ENCODE assay signal across 26 cellular contexts in genomic region chr1:237111807-237112206, GRCh38.
DNase-seq lines count a peak whose midpoint lies in the region; ATAC-seq, FAIRE-seq and TF ChIP-seq lines count a peak whose summit lies in the region.
"Had no signal": no experiment of that assay in that cellular context is flagged by ENCODE, and none has a peak within 500 bp of the region (broad histone marks: within the 10 kb centered on the region; RNA-seq: fewer than 3 reads in every experiment).

No MANE protein-coding gene starts in this region.

- no peak overlapping the region for H3K9ac ChIP-seq in H1 (replicated peaks in 1 of 4; ENCODE audit: extremely low read depth in 1 of 4, low read depth in 3 of 4, low read length in 3 of 4)

- H3K36me3 ChIP-seq in H1 (ENCODE audit: control insufficient read depth in 2 of 4, insufficient read depth in 4 of 4, low read length in 3 of 4) (no peaks in the 10 kb centered on the region), left ventricle myocardium inferior (peaks cover 4% of the 10 kb centered on the region), thyroid gland (no peaks in the 10 kb centered on the region)
- H3K36me3 ChIP-seq: HAP-1, SJCRH30 had no signal

- H4K5ac ChIP-seq in H1 (ENCODE audit: insufficient read length, low read depth, low read length): no peak overlapping the region

- no peak overlapping the region for H3K4me2 ChIP-seq in H1 (ENCODE audit: insufficient read depth in 1 of 2, low read depth in 2 of 2, low read length in 2 of 2)

- POLR2A ChIA-PET in H1 (lab: Charles Lee; ENCODE audit: partially characterized antibody): interaction anchor here (1.2 kb wide), 1 partner anchor 69 kb away, joined by 3 read pairs; no protein-coding TSS in a partner anchor

- peak; percentile 2 for DNase-seq in stimulated activated CD4-positive, alpha-beta T cell treated with anti-CD3 and anti-CD28 coated beads, Interleukin-15, amount 100 ng/mL, for 24 hours
- DNase-seq in stimulated activated CD4-positive, alpha-beta T cell treated with anti-CD3 and anti-CD28 coated beads, Interleukin-4, amount 100 ng/mL, for 4 hours: no peak
- DNase-seq in H1 (ENCODE audit: low read depth in 1 of 2, low spot score in 2 of 2) (no peak), left ventricle myocardium inferior (no peak), thyroid gland (no peak)
- DNase-seq in effector CD4-positive, alpha-beta T cell: no peak
- DNase-seq: Caco-2; CD8-positive, alpha-beta T cell; DMS79 treated with DMSO at 0.1 percent for 48 hours; GF-D8; Karpas-422; NCI-H1092 treated with DMSO at 0.1 percent for 48 hours; NCI-H1436; NCI-H187; NCI-H2171; NCI-H226; NCI-H510A; NCI-H69; SJCRH30 had no signal

- H3K27ac ChIP-seq in H1 (ENCODE audit: low read depth, low read length) (no peak overlapping the region), left ventricle myocardium inferior (replicated peaks) (peak overlapping the region; percentile 65), thyroid gland (no peak overlapping the region)
- H3K27ac ChIP-seq: C4-2B, SJCRH30 had no signal

- intact Hi-C loops in left ventricle myocardium inferior (cut with micrococcal nuclease): no loop called here
- intact Hi-C loops in thyroid gland (cut with DNase I): no loop called here

- H3K14ac ChIP-seq in H1 (ENCODE audit: insufficient read length): no peak overlapping the region

- H3K4me1 ChIP-seq in H1 (replicated peaks in 1 of 4; ENCODE audit: control insufficient read depth in 3 of 4, insufficient read depth in 4 of 4, low read length in 3 of 4) (peaks cover 0 to 7% (median 1%) of the 10 kb centered on the region in 4 experiments; a peak in 2 of 7 replicates), left ventricle myocardium inferior (peaks cover 70% of the 10 kb centered on the region), thyroid gland (peaks cover 20 to 25% of the 10 kb centered on the region in 2 donors)
- H3K4me1 ChIP-seq: Caco-2, HAP-1 had no signal

- TF ChIP-seq CTCF in H1 (IDR thresholded peaks at IDR 0.05; ENCODE audit: control extremely low read depth in 1 of 3, insufficient read depth in 1 of 3, low read depth in 1 of 3, low read length in 3 of 3) (peak in 2 of 3 experiments; percentile 28 to 30; a peak in 3 of 4 replicates), left ventricle myocardium inferior (IDR thresholded peaks at IDR 0.05; ENCODE audit: borderline replicate concordance) (no peak), thyroid gland (IDR thresholded peaks at IDR 0.05) (no peak)

- TF ChIP-seq RAD21 in H1 (IDR thresholded peaks at IDR 0.05 in 1 of 2, conservative IDR thresholded peaks at IDR 0.05 in 1 of 2; ENCODE audit: low read depth in 2 of 2, low read length in 2 of 2): peak; percentile 54 to 61

- H2BK120ac ChIP-seq in H1 (replicated peaks; ENCODE audit: low read depth, low read length): no peak overlapping the region

- no peak for TF ChIP-seq EP300 in H1 (IDR thresholded peaks at IDR 0.05; ENCODE audit: borderline replicate concordance in 1 of 2, low read depth in 2 of 2, low read length in 2 of 2)

- FAIRE-seq in H1 (lab: Jason Lieb, UNC): no peak
- FAIRE-seq: GM12892, HepG2 had no signal

- no peak overlapping the region for H2BK5ac ChIP-seq in H1 (ENCODE audit: low read depth, low read length)

- no peak overlapping the region for H2BK12ac ChIP-seq in H1 (ENCODE audit: low read depth, low read length)

- no peak overlapping the region for H2BK20ac ChIP-seq in H1 (ENCODE audit: low read length)

- H3K4me3 ChIP-seq in H1 (ENCODE audit: extremely low read depth in 1 of 4, insufficient read depth in 2 of 4, low read depth in 3 of 4, low read length in 4 of 4) (no peak overlapping the region), left ventricle myocardium inferior (no peak overlapping the region), thyroid gland (replicated peaks in 1 of 3) (no peak overlapping the region)
- H3K4me3 ChIP-seq: HAP-1, SJCRH30 had no signal

- CTCF ChIA-PET in H1 (lab: Charles Lee; ENCODE audit: partially characterized antibody): interaction anchor here (1.3 to 2.7 kb wide), 5 partner anchors 9 to 275 kb away, joined by 3 to 9 read pairs (median 4); no protein-coding TSS in a partner anchor

- no peak overlapping the region for H4K8ac ChIP-seq in H1 (ENCODE audit: extremely low read depth, insufficient read depth, low read length)

- no peak overlapping the region for H2AFZ ChIP-seq in H1 (ENCODE audit: low read length)

- ATAC-seq in HG02852 (IDR thresholded peaks at IDR 0.05; ENCODE audit: unreplicated experiment): no peak
- ATAC-seq: CD8-positive, alpha-beta T cell; HepG2; Panc1; SK-N-SH treated with all-trans-retinoic acid at 6 μM for 48 hours had no signal

- no peak overlapping the region for H3K56ac ChIP-seq in H1 (replicated peaks; ENCODE audit: insufficient read length, low read depth, low read length)

- H3K23me2 ChIP-seq in H1 (ENCODE audit: low read depth, low read length): no peaks in the 10 kb centered on the region

- no peaks in the 10 kb centered on the region for H3K27me3 ChIP-seq in H1 (replicated peaks in 1 of 4; ENCODE audit: control insufficient read depth in 3 of 4, extremely low read depth in 1 of 4, insufficient read depth in 3 of 4, low read length in 3 of 4)
- no peaks in the 10 kb centered on the region for H3K27me3 ChIP-seq in left ventricle myocardium inferior (ENCODE audit: low read depth)
- no peaks in the 10 kb centered on the region for H3K27me3 ChIP-seq in thyroid gland
- H3K27me3 ChIP-seq: SJCRH30 had no signal

- TF ChIP-seq POLR2A in H1 (IDR thresholded peaks at IDR 0.05; ENCODE audit: control extremely low read depth in 1 of 2, low read depth in 2 of 2, low read length in 2 of 2) (no peak), thyroid gland (IDR thresholded peaks at IDR 0.05) (no peak)

- no peak overlapping the region for H3K23ac ChIP-seq in H1 (ENCODE audit: insufficient read length)

- no peaks in the 10 kb centered on the region for H4K20me1 ChIP-seq in H1 (replicated peaks in 1 of 2; ENCODE audit: control insufficient read depth in 1 of 2, insufficient read depth in 2 of 2, low read length in 2 of 2)

- H3K79me2 ChIP-seq in H1 (ENCODE audit: control insufficient read depth in 1 of 2, insufficient read depth in 2 of 2, low read length in 2 of 2): peaks cover 0 to 2% of the 10 kb centered on the region in 2 experiments; a peak in 1 of 4 replicates

- WGBS in H1 (ENCODE audit: extremely low coverage in 1 of 2, insufficient coverage in 1 of 2, insufficient read length in 1 of 2, insufficient replicate concordance in 2 of 2, low coverage in 1 of 2, low lambda C conversion rate in 2 of 2, missing lambda C conversion rate in 1 of 2), 2 experiments: 50% methylated on average over 2 of the region's 2 CpGs; no CpG with 5 or more reads in 1 of the 2 experiments
- 50 to 70% methylated on average over 2 of the region's 2 CpGs for WGBS in thyroid gland, 2 donors

- H2BK15ac ChIP-seq in H1 (ENCODE audit: low read length): no peak overlapping the region

- no peak overlapping the region for H3K4ac ChIP-seq in H1 (replicated peaks; ENCODE audit: insufficient read length, low read depth, low read length)

- H2AK5ac ChIP-seq in H1 (ENCODE audit: low read depth, low read length): no peak overlapping the region

- H3K9me3 ChIP-seq in H1 (ENCODE audit: insufficient read depth in 2 of 2, low read depth in 1 of 2, low read length in 1 of 2) (no peaks in the 10 kb centered on the region), left ventricle myocardium inferior (replicated peaks) (no peaks in the 10 kb centered on the region), thyroid gland (no peaks in the 10 kb centered on the region)
- H3K9me3 ChIP-seq: Caco-2, HAP-1, SJCRH30 had no signal

- no peak overlapping the region for H4K91ac ChIP-seq in H1 (replicated peaks; ENCODE audit: insufficient read length, low read length)

- H3K79me1 ChIP-seq in H1 (ENCODE audit: low read depth, low read length): peaks cover 2% of the 10 kb centered on the region

- H3K18ac ChIP-seq in H1 (ENCODE audit: extremely low read depth, low read length): no peak overlapping the region

TF ChIP-seq in H1, 55 proteins besides CTCF, POLR2A, EP300 and RAD21 (continues in another document):
- no peak for TF ChIP-seq KDM5A (IDR thresholded peaks at IDR 0.05; ENCODE audit: low read length)
- no peak for TF ChIP-seq ASH2L (IDR thresholded peaks at IDR 0.05; ENCODE audit: low read length)
- no peak for TF ChIP-seq SP4 (IDR thresholded peaks at IDR 0.05; ENCODE audit: low read length)
- TF ChIP-seq, protein P1, sequence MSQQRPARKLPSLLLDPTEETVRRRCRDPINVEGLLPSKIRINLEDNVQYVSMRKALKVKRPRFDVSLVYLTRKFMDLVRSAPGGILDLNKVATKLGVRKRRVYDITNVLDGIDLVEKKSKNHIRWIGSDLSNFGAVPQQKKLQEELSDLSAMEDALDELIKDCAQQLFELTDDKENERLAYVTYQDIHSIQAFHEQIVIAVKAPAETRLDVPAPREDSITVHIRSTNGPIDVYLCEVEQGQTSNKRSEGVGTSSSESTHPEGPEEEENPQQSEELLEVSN (IDR thresholded peaks at IDR 0.05): no peak
- TF ChIP-seq SRF (IDR thresholded peaks at IDR 0.05; ENCODE audit: low read depth, low read length): no peak
- TF ChIP-seq KDM4A (IDR thresholded peaks at IDR 0.05; ENCODE audit: low read depth, low read length, severe bottlenecking): no peak
- no peak for TF ChIP-seq EGR1 (IDR thresholded peaks at IDR 0.05; ENCODE audit: borderline replicate concordance, low read depth, low read length)
- TF ChIP-seq SIRT6 (IDR thresholded peaks at IDR 0.05; ENCODE audit: low read length): no peak
- TF ChIP-seq, protein P2, sequence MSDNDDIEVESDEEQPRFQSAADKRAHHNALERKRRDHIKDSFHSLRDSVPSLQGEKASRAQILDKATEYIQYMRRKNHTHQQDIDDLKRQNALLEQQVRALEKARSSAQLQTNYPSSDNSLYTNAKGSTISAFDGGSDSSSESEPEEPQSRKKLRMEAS (IDR thresholded peaks at IDR 0.05): no peak

Comparison
In these comparisons a context has a peak if more than half of its experiments do, and no peak if none do; other contexts are left out.
1. CTCF ChIP-seq: peak in H1 (2 of 3); none in left ventricle myocardium inferior (single experiment) and thyroid gland (0 of 6).